ENCODE assay signal across 1 cellular context in genomic region chr5:173689171-173689676, GRCh38.
TF ChIP-seq lines count a peak whose summit lies in the region.

No MANE protein-coding gene starts in this region.

TF ChIP-seq in HepG2, 621 proteins besides CTCF, POLR2A, EP300 and RAD21 (continued from another document and continues in another):
- TF ChIP-seq PATZ1 (CRISPR knock-in tag; IDR thresholded peaks at IDR 0.05) (no peak), EEA1 (CRISPR knock-in tag; IDR thresholded peaks at IDR 0.05; ENCODE audit: borderline replicate concordance) (no peak), HNF4A (CRISPR knock-in tag; IDR thresholded peaks at IDR 0.05) (no peak), THAP11 (CRISPR knock-in tag; IDR thresholded peaks at IDR 0.05) (peak; percentile 53; the same call in 1 of the 2 replicates), ZNF281 (CRISPR knock-in tag; IDR thresholded peaks at IDR 0.05; ENCODE audit: borderline replicate concordance) (no peak), SNAPC4 (CRISPR knock-in tag; IDR thresholded peaks at IDR 0.05) (no peak), ZIK1 (CRISPR knock-in tag; IDR thresholded peaks at IDR 0.05; ENCODE audit: borderline replicate concordance, low read depth) (no peak), ZFAT (CRISPR knock-in tag; conservative IDR thresholded peaks at IDR 0.05) (no peak), ZNF784 (CRISPR knock-in tag; IDR thresholded peaks at IDR 0.05; ENCODE audit: borderline replicate concordance) (no peak), FOXK1 (CRISPR knock-in tag; IDR thresholded peaks at IDR 0.05; ENCODE audit: borderline replicate concordance, low read depth) (peak; percentile 22; the same call in 1 of the 2 replicates), BRF2 (CRISPR knock-in tag; IDR thresholded peaks at IDR 0.05) (no peak), HCFC1 (IDR thresholded peaks at IDR 0.05; ENCODE audit: low read depth, low read length) (no peak), TCF12 (IDR thresholded peaks at IDR 0.05) (no peak), TCF12 (CRISPR knock-in tag; IDR thresholded peaks at IDR 0.05) (no peak), KAT8 (CRISPR knock-in tag; IDR thresholded peaks at IDR 0.05) (peak; percentile 65), NAIF1 (CRISPR knock-in tag; IDR thresholded peaks at IDR 0.05; ENCODE audit: borderline replicate concordance) (no peak), ARNT2 (CRISPR knock-in tag; IDR thresholded peaks at IDR 0.05; ENCODE audit: low read depth) (no peak), ZNF713 (CRISPR knock-in tag; IDR thresholded peaks at IDR 0.05) (no peak), ZNF101 (CRISPR knock-in tag; IDR thresholded peaks at IDR 0.05; ENCODE audit: borderline replicate concordance, low read depth) (no peak), ZNF816 (CRISPR knock-in tag; IDR thresholded peaks at IDR 0.05; ENCODE audit: borderline replicate concordance) (no peak), ZBTB1 (CRISPR knock-in tag; IDR thresholded peaks at IDR 0.05; ENCODE audit: borderline replicate concordance) (no peak), KLF12 (CRISPR knock-in tag; IDR thresholded peaks at IDR 0.05; ENCODE audit: borderline replicate concordance) (no peak), PHF8 (CRISPR knock-in tag; IDR thresholded peaks at IDR 0.05) (0 out of 2 replicates have a peak, but pooled peaks have one; percentile 50), CREB1 (IDR thresholded peaks at IDR 0.05) (no peak), CREB1 (CRISPR knock-in tag; IDR thresholded peaks at IDR 0.05) (peak; percentile 87), TGIF2 (CRISPR knock-in tag; IDR thresholded peaks at IDR 0.05) (no peak), POLR2AphosphoS2 (IDR thresholded peaks at IDR 0.05; ENCODE audit: low read depth, low read length) (no peak), ZNF75D (CRISPR knock-in tag; IDR thresholded peaks at IDR 0.05; ENCODE audit: borderline replicate concordance) (no peak), PITX1 (CRISPR knock-in tag; IDR thresholded peaks at IDR 0.05) (0 out of 2 replicates have a peak, but pooled peaks have one; percentile 39), ZNF180 (CRISPR knock-in tag; IDR thresholded peaks at IDR 0.05; ENCODE audit: borderline replicate concordance, low read depth) (no peak), GLI4 (CRISPR knock-in tag; IDR thresholded peaks at IDR 0.05; ENCODE audit: borderline replicate concordance) (no peak), ZNF292 (CRISPR knock-in tag; IDR thresholded peaks at IDR 0.05; ENCODE audit: borderline replicate concordance, low read depth) (no peak)
- TF ChIP-seq, protein P1, sequence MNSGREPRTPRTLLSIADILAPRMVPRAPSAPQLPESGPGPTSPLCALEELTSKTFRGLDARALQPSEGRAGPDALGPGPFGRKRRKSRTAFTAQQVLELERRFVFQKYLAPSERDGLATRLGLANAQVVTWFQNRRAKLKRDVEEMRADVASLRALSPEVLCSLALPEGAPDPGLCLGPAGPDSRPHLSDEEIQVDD (CRISPR knock-in tag; IDR thresholded peaks at IDR 0.05; ENCODE audit: borderline replicate concordance): no peak
- TF ChIP-seq, protein P2, sequence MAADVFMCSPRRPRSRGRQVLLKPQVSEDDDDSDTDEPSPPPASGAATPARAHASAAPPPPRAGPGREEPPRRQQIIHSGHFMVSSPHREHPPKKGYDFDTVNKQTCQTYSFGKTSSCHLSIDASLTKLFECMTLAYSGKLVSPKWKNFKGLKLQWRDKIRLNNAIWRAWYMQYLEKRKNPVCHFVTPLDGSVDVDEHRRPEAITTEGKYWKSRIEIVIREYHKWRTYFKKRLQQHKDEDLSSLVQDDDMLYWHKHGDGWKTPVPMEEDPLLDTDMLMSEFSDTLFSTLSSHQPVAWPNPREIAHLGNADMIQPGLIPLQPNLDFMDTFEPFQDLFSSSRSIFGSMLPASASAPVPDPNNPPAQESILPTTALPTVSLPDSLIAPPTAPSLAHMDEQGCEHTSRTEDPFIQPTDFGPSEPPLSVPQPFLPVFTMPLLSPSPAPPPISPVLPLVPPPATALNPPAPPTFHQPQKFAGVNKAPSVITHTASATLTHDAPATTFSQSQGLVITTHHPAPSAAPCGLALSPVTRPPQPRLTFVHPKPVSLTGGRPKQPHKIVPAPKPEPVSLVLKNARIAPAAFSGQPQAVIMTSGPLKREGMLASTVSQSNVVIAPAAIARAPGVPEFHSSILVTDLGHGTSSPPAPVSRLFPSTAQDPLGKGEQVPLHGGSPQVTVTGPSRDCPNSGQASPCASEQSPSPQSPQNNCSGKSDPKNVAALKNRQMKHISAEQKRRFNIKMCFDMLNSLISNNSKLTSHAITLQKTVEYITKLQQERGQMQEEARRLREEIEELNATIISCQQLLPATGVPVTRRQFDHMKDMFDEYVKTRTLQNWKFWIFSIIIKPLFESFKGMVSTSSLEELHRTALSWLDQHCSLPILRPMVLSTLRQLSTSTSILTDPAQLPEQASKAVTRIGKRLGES (CRISPR knock-in tag; IDR thresholded peaks at IDR 0.05; ENCODE audit: borderline replicate concordance): no peak
- TF ChIP-seq, protein P3, sequence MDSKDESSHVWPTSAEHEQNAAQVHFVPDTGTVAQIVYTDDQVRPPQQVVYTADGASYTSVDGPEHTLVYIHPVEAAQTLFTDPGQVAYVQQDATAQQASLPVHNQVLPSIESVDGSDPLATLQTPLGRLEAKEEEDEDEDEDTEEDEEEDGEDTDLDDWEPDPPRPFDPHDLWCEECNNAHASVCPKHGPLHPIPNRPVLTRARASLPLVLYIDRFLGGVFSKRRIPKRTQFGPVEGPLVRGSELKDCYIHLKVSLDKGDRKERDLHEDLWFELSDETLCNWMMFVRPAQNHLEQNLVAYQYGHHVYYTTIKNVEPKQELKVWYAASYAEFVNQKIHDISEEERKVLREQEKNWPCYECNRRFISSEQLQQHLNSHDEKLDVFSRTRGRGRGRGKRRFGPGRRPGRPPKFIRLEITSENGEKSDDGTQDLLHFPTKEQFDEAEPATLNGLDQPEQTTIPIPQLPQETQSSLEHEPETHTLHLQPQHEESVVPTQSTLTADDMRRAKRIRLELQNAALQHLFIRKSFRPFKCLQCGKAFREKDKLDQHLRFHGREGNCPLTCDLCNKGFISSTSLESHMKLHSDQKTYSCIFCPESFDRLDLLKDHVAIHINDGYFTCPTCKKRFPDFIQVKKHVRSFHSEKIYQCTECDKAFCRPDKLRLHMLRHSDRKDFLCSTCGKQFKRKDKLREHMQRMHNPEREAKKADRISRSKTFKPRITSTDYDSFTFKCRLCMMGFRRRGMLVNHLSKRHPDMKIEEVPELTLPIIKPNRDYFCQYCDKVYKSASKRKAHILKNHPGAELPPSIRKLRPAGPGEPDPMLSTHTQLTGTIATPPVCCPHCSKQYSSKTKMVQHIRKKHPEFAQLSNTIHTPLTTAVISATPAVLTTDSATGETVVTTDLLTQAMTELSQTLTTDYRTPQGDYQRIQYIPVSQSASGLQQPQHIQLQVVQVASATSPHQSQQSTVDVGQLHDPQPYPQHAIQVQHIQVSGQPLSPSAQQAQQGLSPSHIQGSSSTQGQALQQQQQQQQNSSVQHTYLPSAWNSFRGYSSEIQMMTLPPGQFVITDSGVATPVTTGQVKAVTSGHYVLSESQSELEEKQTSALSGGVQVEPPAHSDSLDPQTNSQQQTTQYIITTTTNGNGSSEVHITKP (CRISPR knock-in tag; IDR thresholded peaks at IDR 0.05; ENCODE audit: low read depth): peak; percentile 55; the same call in 1 of the 2 replicates
